ENCODE assay signal across 25 cellular contexts in the genomic region with DNA sequence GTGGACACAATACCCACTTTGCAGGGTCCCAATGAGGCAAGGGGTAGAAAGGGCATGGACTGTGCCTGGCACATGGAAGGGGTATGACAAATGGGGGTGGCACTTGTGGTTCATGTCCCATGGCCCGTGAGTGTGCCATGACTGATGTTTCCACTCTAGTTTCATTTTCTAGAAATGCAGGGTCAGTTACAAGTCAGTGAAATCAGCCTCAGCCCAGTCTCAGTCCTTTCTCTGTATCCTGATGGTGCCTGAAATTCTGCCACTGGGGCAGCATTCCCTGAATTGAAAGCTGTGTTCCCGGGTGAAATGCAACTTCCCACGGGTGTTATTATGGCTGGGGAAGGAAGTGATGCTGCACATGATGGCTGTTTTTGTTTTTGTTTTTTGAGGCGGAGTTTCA.
"Had no signal": no experiment of that assay in that cellular context is flagged by ENCODE, and none has a peak within 500 bp of the region (broad histone marks: within the 10 kb centered on the region; RNA-seq: fewer than 3 reads in every experiment).

No MANE protein-coding gene starts in this region.

- H3K27ac ChIP-seq: esophagus squamous epithelium, lower lobe of right lung, neutrophil, parathyroid adenoma, right atrium auricular region, testis, tibial artery, upper lobe of left lung had no signal

- H3K27me3 ChIP-seq: right atrium auricular region, testis had no signal

- DNase-seq: cortex of kidney; effector memory CD8-positive, alpha-beta T cell; erythroblast; esophagus squamous epithelium; head of caudate nucleus; left ventricle myocardium superior; lower lobe of right lung; natural killer cell; stimulated activated CD4-positive, alpha-beta T cell treated with anti-CD3 and anti-CD28 coated beads, Interleukin-2, amount 100 ng/mL, for 24 hours; stimulated activated CD4-positive, alpha-beta T cell treated with anti-CD3 and anti-CD28 coated beads, Interleukin-4, amount 100 ng/mL, for 24 hours; stimulated activated naive CD8-positive, alpha-beta T cell treated with anti-CD3 and anti-CD28 coated beads, Interleukin-15, Interleukin-2, amounts not matched to agents 100 U/mL and 50 U/mL, for 24 hours; substantia nigra; testis; tibial artery; upper lobe of left lung had no signal

- H3K9ac ChIP-seq: parathyroid adenoma had no signal

- H2AFZ ChIP-seq: parathyroid adenoma had no signal

- H3K9me3 ChIP-seq: esophagus squamous epithelium, lower lobe of right lung, neutrophil, prostate gland, right atrium auricular region, testis, tibial artery, upper lobe of left lung had no signal

- H3K79me2 ChIP-seq: parathyroid adenoma had no signal

- FAIRE-seq: endometrium, frontal cortex, keratinocyte, urothelium cell line had no signal

- H3K4me1 ChIP-seq: parathyroid adenoma, prostate gland, right atrium auricular region, upper lobe of left lung had no signal

- ATAC-seq: effector memory CD8-positive, alpha-beta T cell; left ventricle myocardium superior; lower lobe of right lung; natural killer cell; sciatic nerve; stimulated activated memory B cell treated with anti-CD40 and anti-IgM and Interleukin-4, amounts not matched to agents 10 μg/mL and 1 μg/mL and 100 μg/mL, for 72 hours; stimulated activated naive CD8-positive, alpha-beta T cell treated with anti-CD3 and anti-CD28 coated beads, Interleukin-15, Interleukin-2, amounts not matched to agents 100 U/mL and 50 U/mL, for 24 hours had no signal

- H3K36me3 ChIP-seq: esophagus squamous epithelium, lower lobe of right lung, neutrophil, prostate gland, right atrium auricular region, tibial artery, upper lobe of left lung had no signal

- H3K4me3 ChIP-seq: esophagus squamous epithelium, lower lobe of right lung, prostate gland, right atrium auricular region, testis, tibial artery, upper lobe of left lung had no signal
